ENCODE assay signal across 19 cellular contexts in genomic region chr18:54215069-54215468, GRCh38. TPM values are rescaled to one million over a fixed set of nuclear protein-coding genes. Genes with fewer than 3 reads are reported as not detected.
DNase-seq lines count a peak whose midpoint lies in the region; ATAC-seq and TF ChIP-seq lines count a peak whose summit lies in the region.
"Had no signal": no experiment of that assay in that cellular context is flagged by ENCODE, and none has a peak within 500 bp of the region (broad histone marks: within the 10 kb centered on the region; RNA-seq: fewer than 3 reads in every experiment).

No MANE protein-coding gene starts in this region.

- H3K4me3 Mint-ChIP-seq in activated T-helper 17 cell treated with anti-CD3 and anti-CD28 coated beads, Interleukin-2, amount 50 U/mL, for 72 hours: peak overlapping the region; percentile 22
- H3K4me3 Mint-ChIP-seq: activated CD4-positive, alpha-beta memory T cell treated with anti-CD3 and anti-CD28 coated beads, Interleukin-2, amount 10 ng/mL, durations not matched to agents 7 days and 5 days; B cell; dendritic cell treated with granulocyte-macrophage colony-stimulating factor and Interleukin-4, amounts not matched to agents 40 ng/mL and 50 ng/mL, for 4 days had no signal

- DNase-seq in AG04450 (ENCODE audit: low read depth, low spot score): peak; percentile 46
- DNase-seq in GM23248: peak; percentile 64
- peak; percentile 18 for DNase-seq in fibroblast of the conjunctiva (ENCODE audit: low read depth)
- no peak for DNase-seq in HuH-7 (ENCODE audit: low spot score)
- DNase-seq in foreskin melanocyte: no peak
- DNase-seq: activated CD4-positive, alpha-beta memory T cell treated with anti-CD3 and anti-CD28 coated beads, Interleukin-2, amount 10 ng/mL, durations not matched to agents 7 days and 5 days; DMS153; NCI-H187 treated with DMSO at 0.1 percent for 48 hours; NCI-H446; SJCRH30; small intestine had no signal

- H3K27me3 ChIP-seq in AG04450 (ENCODE audit: control insufficient read depth, insufficient read depth, low read length): no peaks in the 10 kb centered on the region
- no peaks in the 10 kb centered on the region for H3K27me3 ChIP-seq in GM23248 (replicated peaks; ENCODE audit: insufficient read depth)
- H3K27me3 ChIP-seq: SJCRH30, upper lobe of left lung had no signal

- 95 to 97% methylated on average over 3 of the region's 3 CpGs for WGBS in GM23248 (ENCODE audit: low coverage in 1 of 2, low lambda C conversion rate in 2 of 2, missing lambda C conversion rate in 2 of 2), 2 experiments

- H3K4me3 ChIP-seq in AG04450 (ENCODE audit: low read depth, low read length) (no peak overlapping the region), GM23248 (no peak overlapping the region)
- H3K4me3 ChIP-seq: SJCRH30, upper lobe of left lung had no signal

- no peak overlapping the region for H3K9ac ChIP-seq in GM23248
- H3K9ac ChIP-seq: parathyroid adenoma had no signal

- no peak overlapping the region for H3K27ac ChIP-seq in AG04450 (ENCODE audit: low read depth, low read length)
- H3K27ac ChIP-seq in GM23248: peak overlapping the region; percentile 44
- H3K27ac ChIP-seq: epithelial cell of prostate, parathyroid adenoma, SJCRH30, upper lobe of left lung had no signal

- H3K4me1 ChIP-seq in GM23248 (ENCODE audit: insufficient read depth): peaks cover 16% of the 10 kb centered on the region
- H3K4me1 ChIP-seq: SJCRH30 had no signal

- H3K9me3 ChIP-seq in AG04450 (ENCODE audit: control insufficient read depth, insufficient read depth, low read length): no peaks in the 10 kb centered on the region
- no peaks in the 10 kb centered on the region for H3K9me3 ChIP-seq in GM23248 (ENCODE audit: low read depth)
- H3K9me3 ChIP-seq: SJCRH30, upper lobe of left lung had no signal

- in situ Hi-C loops in GM23248 (cut with MboI): no loop called here

- POLR2A ChIA-PET in AG04450 (lab: Yijun Ruan, JAX): no interaction called here

- no peaks in the 10 kb centered on the region for H3K9me2 ChIP-seq in GM23248 (ENCODE audit: insufficient read depth)

- peaks cover 6% of the 10 kb centered on the region for H3F3A ChIP-seq in GM23248 (ENCODE audit: insufficient read depth)

- no peak overlapping the region for H2AFZ ChIP-seq in GM23248
- H2AFZ ChIP-seq: parathyroid adenoma had no signal

- H4K20me1 ChIP-seq in GM23248 (ENCODE audit: insufficient read depth): peaks cover 17% of the 10 kb centered on the region

- H3K36me3 Mint-ChIP-seq in activated T-helper 17 cell treated with anti-CD3 and anti-CD28 coated beads, Interleukin-2, amount 50 U/mL, for 72 hours (ENCODE audit: low read depth): peaks cover 39% of the 10 kb centered on the region

- no peaks in the 10 kb centered on the region for H3K9me3 Mint-ChIP-seq in activated T-helper 17 cell treated with anti-CD3 and anti-CD28 coated beads, Interleukin-2, amount 50 U/mL, for 72 hours
- H3K9me3 Mint-ChIP-seq: activated CD4-positive, alpha-beta memory T cell treated with anti-CD3 and anti-CD28 coated beads, Interleukin-2, amount 10 ng/mL, durations not matched to agents 7 days and 5 days; dendritic cell treated with granulocyte-macrophage colony-stimulating factor and Interleukin-4, amounts not matched to agents 40 ng/mL and 50 ng/mL, for 4 days had no signal

- CTCF ChIA-PET in AG04450 (lab: Charles Lee): interaction anchor here (1.0 kb wide), 1 partner anchor 11 kb away, joined by 5 read pairs; no protein-coding TSS in a partner anchor

- H3K4me2 ChIP-seq in GM23248 (ENCODE audit: unreplicated experiment): no peak overlapping the region

- H3K27ac Mint-ChIP-seq in activated T-helper 17 cell treated with anti-CD3 and anti-CD28 coated beads, Interleukin-2, amount 50 U/mL, for 72 hours: peak overlapping the region; percentile 56
- H3K27ac Mint-ChIP-seq: activated CD4-positive, alpha-beta memory T cell treated with anti-CD3 and anti-CD28 coated beads, Interleukin-2, amount 10 ng/mL, durations not matched to agents 7 days and 5 days; B cell; dendritic cell treated with granulocyte-macrophage colony-stimulating factor and Interleukin-4, amounts not matched to agents 40 ng/mL and 50 ng/mL, for 4 days had no signal

- H3K36me3 ChIP-seq in GM23248 (ENCODE audit: low read depth): no peaks in the 10 kb centered on the region
- H3K36me3 ChIP-seq: SJCRH30 had no signal

- ATAC-seq in activated T-helper 17 cell treated with anti-CD3 and anti-CD28 coated beads, Interleukin-2, amount 50 U/mL, for 72 hours (replicated peaks): peak; percentile 22
- ATAC-seq in GM21390 (IDR thresholded peaks at IDR 0.05; ENCODE audit: unreplicated experiment) (no peak), GM18519 (IDR thresholded peaks at IDR 0.05; ENCODE audit: low FRiP score, unreplicated experiment) (no peak)

- H3K4me1 Mint-ChIP-seq in activated T-helper 17 cell treated with anti-CD3 and anti-CD28 coated beads, Interleukin-2, amount 50 U/mL, for 72 hours: peaks cover 38% of the 10 kb centered on the region

- no peak for TF ChIP-seq CTCF in AG04450 (IDR thresholded peaks at IDR 0.05; ENCODE audit: low read depth, low read length)

- no peaks in the 10 kb centered on the region for H3K27me3 Mint-ChIP-seq in activated T-helper 17 cell treated with anti-CD3 and anti-CD28 coated beads, Interleukin-2, amount 50 U/mL, for 72 hours
- H3K27me3 Mint-ChIP-seq: activated CD4-positive, alpha-beta memory T cell treated with anti-CD3 and anti-CD28 coated beads, Interleukin-2, amount 10 ng/mL, durations not matched to agents 7 days and 5 days; B cell; dendritic cell treated with granulocyte-macrophage colony-stimulating factor and Interleukin-4, amounts not matched to agents 40 ng/mL and 50 ng/mL, for 4 days had no signal

- peaks cover 100% of the 10 kb centered on the region for H3K79me2 ChIP-seq in GM23248 (ENCODE audit: insufficient read depth)

RNA-seq across cellular contexts. Expression of gene MBD2, which starts 9.4 kb away (rescaled TPM):
- polyA plus RNA-seq in AG04450 (2011; rRNA removed) (30.6 and 31.8 TPM in 2 replicates), GM23248 (2016; fragmentation: Nextera tagmentation; extraction: Ambion mirVana) (9.5 and 11.2 TPM in 2 replicates)
- 30.6 and 50.8 TPM in 2 replicates for polyA minus RNA-seq in AG04450 (2011; rRNA and poly(A)+ RNA removed)
- 26.3 and 27.2 TPM in 2 replicates for total RNA-seq in GM23248 (2014; rRNA removed; shearing (Covaris generic))
- total RNA-seq in activated T-helper 17 cell treated with anti-CD3 and anti-CD28 coated beads, Interleukin-2, amount 50 U/mL, for 72 hours: 100 to 1,000 TPM; 170 to 190 TPM

RNA-seq across cellular contexts. Expression of gene POLI, which starts 54.2 kb away (rescaled TPM):
- polyA plus RNA-seq in AG04450 (2011; rRNA removed) (15.4 and 24.6 TPM in 2 replicates), GM23248 (2016; fragmentation: Nextera tagmentation; extraction: Ambion mirVana) (20.7 and 27.0 TPM in 2 replicates)
- 13.8 and 26.4 TPM in 2 replicates for polyA minus RNA-seq in AG04450 (2011; rRNA and poly(A)+ RNA removed)
- 21.8 and 23.9 TPM in 2 replicates for total RNA-seq in GM23248 (2014; rRNA removed; shearing (Covaris generic))
- total RNA-seq in activated T-helper 17 cell treated with anti-CD3 and anti-CD28 coated beads, Interleukin-2, amount 50 U/mL, for 72 hours: 10 to 100 TPM; 13.4 to 23.3 TPM

Comparison
In these comparisons a context has a peak if more than half of its experiments do, and no peak if none do; other contexts are left out.
1. DNase-seq: peak in AG04450 (single experiment), GM23248 (single experiment) and fibroblast of the conjunctiva (single experiment); none in HuH-7 (single experiment) and foreskin melanocyte (single experiment).